ENCODE assay signal across 8 cellular contexts in genomic region chr3:161222662-161223061, GRCh38. TPM values are rescaled to one million over a fixed set of nuclear protein-coding genes. Genes with fewer than 3 reads are reported as not detected.
DNase-seq lines count a peak whose midpoint lies in the region; TF ChIP-seq lines count a peak whose summit lies in the region.

No MANE protein-coding gene starts in this region.

- H3K9me3 Mint-ChIP-seq in activated CD4-positive, alpha-beta T cell treated with anti-CD3 and anti-CD28 coated beads, Interleukin-2, amount 10 ng/mL, durations not matched to agents 7 days and 5 days = no peaks in the 10 kb centered on the region
- no peaks in the 10 kb centered on the region for H3K9me3 Mint-ChIP-seq in activated CD4-positive, alpha-beta memory T cell treated with anti-CD3 and anti-CD28 coated beads for 36 hours
- H3K9me3 Mint-ChIP-seq in immature natural killer cell = no peaks in the 10 kb centered on the region

- H3K27me3 Mint-ChIP-seq in activated CD4-positive, alpha-beta T cell treated with anti-CD3 and anti-CD28 coated beads, Interleukin-2, amount 10 ng/mL, durations not matched to agents 7 days and 5 days = no peaks in the 10 kb centered on the region
- H3K27me3 Mint-ChIP-seq in activated CD4-positive, alpha-beta memory T cell treated with anti-CD3 and anti-CD28 coated beads for 36 hours = no peaks in the 10 kb centered on the region
- H3K27me3 Mint-ChIP-seq in immature natural killer cell (ENCODE audit: low read depth in 3 of 3) = peaks cover 1 to 7% (median 7%) of the 10 kb centered on the region in 3 donors

- no peak overlapping the region for H3K27ac Mint-ChIP-seq in activated CD4-positive, alpha-beta T cell treated with anti-CD3 and anti-CD28 coated beads, Interleukin-2, amount 10 ng/mL, durations not matched to agents 7 days and 5 days
- H3K27ac Mint-ChIP-seq in activated CD4-positive, alpha-beta memory T cell treated with anti-CD3 and anti-CD28 coated beads for 36 hours = no peak overlapping the region
- peak overlapping the region in 5 of 6 donors; percentile 34 to 93 (median 76) for H3K27ac Mint-ChIP-seq in immature natural killer cell

- intact Hi-C loops in activated CD4-positive, alpha-beta memory T cell treated with anti-CD3 and anti-CD28 coated beads for 36 hours (cut with micrococcal nuclease) = loop anchor here (5.0 kb wide), 4 partner anchors 125 to 1195 kb away; no protein-coding TSS in a partner anchor
- intact Hi-C loops in adrenal gland (cut with DNase I) = no loop called here

- H3K4me1 ChIP-seq in thymus (ENCODE audit: control insufficient read depth, insufficient read depth, low read length) (peaks cover 5% of the 10 kb centered on the region), adrenal gland (replicated peaks in 1 of 2) (peaks cover 16 to 36% of the 10 kb centered on the region in 2 donors)

- DNase-seq in activated CD4-positive, alpha-beta T cell treated with anti-CD3 and anti-CD28 coated beads, Interleukin-2, amount 10 ng/mL, durations not matched to agents 7 days and 5 days = no peak
- DNase-seq in activated CD4-positive, alpha-beta T cell treated with anti-CD3 and anti-CD28 coated beads for 1 hour = no peak
- DNase-seq in activated CD4-positive, alpha-beta memory T cell treated with anti-CD3 and anti-CD28 coated beads for 36 hours = no peak
- DNase-seq in immature natural killer cell (no peak), adrenal gland (no peak), NCI-H226 (no peak), SHP77 treated with DMSO at 0.1 percent for 48 hours (lab: John Stamatoyannopoulos, UW) (no peak)

- 51% methylated on average over 2 of the region's 2 CpGs for WGBS in thymus
- 50 to 56% (median 53%) methylated on average over 2 of the region's 2 CpGs for WGBS in adrenal gland, 4 donors

- POLR2A ChIA-PET in activated CD4-positive, alpha-beta T cell treated with anti-CD3 and anti-CD28 coated beads, Interleukin-2, amount 10 ng/mL, durations not matched to agents 7 days and 5 days (lab: Charles Lee) = no interaction called here
- POLR2A ChIA-PET in activated CD4-positive, alpha-beta memory T cell treated with anti-CD3 and anti-CD28 coated beads for 36 hours (lab: Charles Lee) = interaction anchor here (0.7 to 1.0 kb wide), 2 partner anchors 468 to 1613 kb away, joined by 3 read pairs; no protein-coding TSS in a partner anchor

- peaks cover 14% of the 10 kb centered on the region for H3K36me3 Mint-ChIP-seq in activated CD4-positive, alpha-beta T cell treated with anti-CD3 and anti-CD28 coated beads, Interleukin-2, amount 10 ng/mL, durations not matched to agents 7 days and 5 days (ENCODE audit: low read depth)
- H3K36me3 Mint-ChIP-seq in activated CD4-positive, alpha-beta memory T cell treated with anti-CD3 and anti-CD28 coated beads for 36 hours = peaks cover 12% of the 10 kb centered on the region
- peaks cover 0 to 5% (median 3%) of the 10 kb centered on the region in 3 donors for H3K36me3 Mint-ChIP-seq in immature natural killer cell

- TF ChIP-seq POLR2A in adrenal gland (IDR thresholded peaks at IDR 0.05) = no peak

- H3K9me3 ChIP-seq in thymus (ENCODE audit: control insufficient read depth) = no peaks in the 10 kb centered on the region
- no peaks in the 10 kb centered on the region for H3K9me3 ChIP-seq in adrenal gland (replicated peaks in 1 of 3)

- CTCF ChIA-PET in activated CD4-positive, alpha-beta T cell treated with anti-CD3 and anti-CD28 coated beads, Interleukin-2, amount 10 ng/mL, durations not matched to agents 7 days and 5 days (lab: Charles Lee) = interaction anchor here (0.5 kb wide), 1 partner anchor 185 kb away, joined by 3 read pairs; no protein-coding TSS in a partner anchor
- CTCF ChIA-PET in activated CD4-positive, alpha-beta memory T cell treated with anti-CD3 and anti-CD28 coated beads for 36 hours (lab: Charles Lee) = interaction anchor here (1.0 to 1.8 kb wide), 4 partner anchors 9 to 281 kb away, joined by 3 to 7 read pairs (median 4); no protein-coding TSS in a partner anchor

- H3K36me3 ChIP-seq in thymus (ENCODE audit: control insufficient read depth, insufficient read depth) (no peaks in the 10 kb centered on the region), adrenal gland (replicated peaks in 1 of 2) (peaks cover 0 to 4% of the 10 kb centered on the region in 2 donors)

- H3K4me3 ChIP-seq in thymus (ENCODE audit: low read length) = peak overlapping the region; percentile 0
- peak overlapping the region in 1 of 4 donors; percentile 62 for H3K4me3 ChIP-seq in adrenal gland

- peaks cover 35% of the 10 kb centered on the region for H3K4me1 Mint-ChIP-seq in activated CD4-positive, alpha-beta T cell treated with anti-CD3 and anti-CD28 coated beads, Interleukin-2, amount 10 ng/mL, durations not matched to agents 7 days and 5 days
- H3K4me1 Mint-ChIP-seq in activated CD4-positive, alpha-beta memory T cell treated with anti-CD3 and anti-CD28 coated beads for 36 hours (ENCODE audit: low read depth) = peaks cover 26% of the 10 kb centered on the region
- peaks cover 35 to 51% of the 10 kb centered on the region in 2 donors for H3K4me1 Mint-ChIP-seq in immature natural killer cell

- H3K27ac ChIP-seq in thymus (ENCODE audit: low read depth) (no peak overlapping the region), adrenal gland (no peak overlapping the region)

- H3K4me3 Mint-ChIP-seq in activated CD4-positive, alpha-beta T cell treated with anti-CD3 and anti-CD28 coated beads, Interleukin-2, amount 10 ng/mL, durations not matched to agents 7 days and 5 days = peak overlapping the region; percentile 90
- peak overlapping the region; percentile 87 for H3K4me3 Mint-ChIP-seq in activated CD4-positive, alpha-beta memory T cell treated with anti-CD3 and anti-CD28 coated beads for 36 hours
- peak overlapping the region; percentile 89 to 95 (median 92) for H3K4me3 Mint-ChIP-seq in immature natural killer cell

- no peak for TF ChIP-seq CTCF in adrenal gland (IDR thresholded peaks at IDR 0.05)

- H3K27me3 ChIP-seq in thymus (ENCODE audit: control insufficient read depth, insufficient read depth) = no peaks in the 10 kb centered on the region
- no peaks in the 10 kb centered on the region for H3K27me3 ChIP-seq in adrenal gland

RNA-seq across cellular contexts. Expression of gene NMD3, which starts 1.6 kb away (rescaled TPM):
- total RNA-seq in activated CD4-positive, alpha-beta T cell treated with anti-CD3 and anti-CD28 coated beads, Interleukin-2, amount 10 ng/mL, durations not matched to agents 7 days and 5 days = 10 to 100 TPM; 37.0 to 42.4 TPM
- 10 to 100 TPM; 65.8 to 70.8 TPM for total RNA-seq in activated CD4-positive, alpha-beta memory T cell treated with anti-CD3 and anti-CD28 coated beads for 36 hours
- polyA plus RNA-seq in immature natural killer cell = 10 to 100 TPM; 38.1 to 48.7 (median 41.0) TPM
- 31.0 TPM for polyA plus RNA-seq in thymus
- 100 to 1,000 TPM in 1 of 8 donors, 10 to 100 TPM in 7; 33.9 to 168 (median 48.5) TPM for total RNA-seq in adrenal gland
- polyA plus RNA-seq in adrenal gland = 10 to 100 TPM; 13.2 to 39.4 (median 18.7) TPM

Comparison
In these comparisons a context has a peak if more than half of its experiments do, and no peak if none do; other contexts are left out.
1. H3K27ac Mint-ChIP-seq: peak in immature natural killer cell (5 of 6); none in activated CD4-positive, alpha-beta T cell treated with anti-CD3 and anti-CD28 coated beads, Interleukin-2, amount 10 ng/mL, durations not matched to agents 7 days and 5 days (single experiment) and activated CD4-positive, alpha-beta memory T cell treated with anti-CD3 and anti-CD28 coated beads for 36 hours (single experiment).
2. Peak in every context shown above with its lines, with median percentiles within 50 percentile points of each other: H3K4me3 Mint-ChIP-seq.